In genomic region chr4:82650868-82651267, GRCh38 we compare ENCODE assay signal across 8 cellular contexts.
"Had no signal": no experiment of that assay in that cellular context is flagged by ENCODE, and none has a peak within 500 bp of the region (broad histone marks: within the 10 kb centered on the region; RNA-seq: fewer than 3 reads in every experiment).

No MANE protein-coding gene starts in this region.

- H3K4me3 ChIP-seq: GM23248, HAP-1 had no signal

- FAIRE-seq: HepG2 had no signal

- H3K27ac ChIP-seq: GM23248 had no signal

- H3K4me1 ChIP-seq: HAP-1 had no signal

- DNase-seq: GM23248, GOT3, H7, HFFc6, KBM-7 had no signal

- H3K36me3 ChIP-seq: HAP-1 had no signal

- ATAC-seq: HCT116, HepG2 had no signal

- H3K9me3 ChIP-seq: HAP-1 had no signal

- H2AFZ ChIP-seq: GM23248 had no signal

- H3K9ac ChIP-seq: GM23248 had no signal
